8 cellular contexts compared by ENCODE assay signal in genomic region chr20:32091888-32092346, GRCh38. TPM values are rescaled to one million over a fixed set of nuclear protein-coding genes. Genes with fewer than 3 reads are reported as not detected.
DNase-seq lines count a peak whose midpoint lies in the region; ATAC-seq, FAIRE-seq and TF ChIP-seq lines count a peak whose summit lies in the region.

No MANE protein-coding gene starts in this region.

- H3K36me3 Mint-ChIP-seq in activated T-cell treated with anti-CD3 and anti-CD28 coated beads, Interleukin-2, amount 50 U/mL, for 72 hours (ENCODE audit: insufficient read depth in 2 of 2) = no peaks in the 10 kb centered on the region

- H3K27ac ChIP-seq in neutrophil (peak overlapping the region; percentile 68), substantia nigra (ENCODE audit: low read depth, low read length, poor library complexity, severe bottlenecking) (no peak overlapping the region)

- peaks cover 20% of the 10 kb centered on the region for H3K9me3 ChIP-seq in neutrophil

- DNase-seq in ELF-1 (ENCODE audit: low read depth, low spot score) (peak; percentile 92), LNCaP clone FGC (ENCODE audit: low read depth) (no peak), RCC 7860 (ENCODE audit: low spot score) (peak; percentile 46), fibroblast of peridontal ligament (ENCODE audit: extremely low read depth) (peak; percentile 79), substantia nigra (lab: John Stamatoyannopoulos, UW) (peak in 40 of 49 donors; percentile 2 to 75 (median 44))
- DNase-seq in activated T-cell treated with anti-CD3 and anti-CD28 coated beads, Interleukin-2, amount 50 U/mL, for 72 hours = peak; percentile 78 to 79

- H3K4me1 ChIP-seq in neutrophil (ENCODE audit: control insufficient read depth in 1 of 2, insufficient read depth in 1 of 2, low read depth in 1 of 2, low read length in 1 of 2) = peaks cover 4 to 7% of the 10 kb centered on the region in 2 experiments

- TF ChIP-seq CTCF in LNCaP clone FGC (IDR thresholded peaks at IDR 0.05; ENCODE audit: control insufficient read depth, extremely low read depth, insufficient read depth) (peak; percentile 89), neutrophil (IDR thresholded peaks at IDR 0.05) (peak; percentile 90)

- no peak overlapping the region for H3K4me3 Mint-ChIP-seq in activated T-cell treated with anti-CD3 and anti-CD28 coated beads, Interleukin-2, amount 50 U/mL, for 72 hours

- H3K4me1 Mint-ChIP-seq in activated T-cell treated with anti-CD3 and anti-CD28 coated beads, Interleukin-2, amount 50 U/mL, for 72 hours (ENCODE audit: low read depth) = peaks cover 19% of the 10 kb centered on the region

- H3K36me3 ChIP-seq in neutrophil = peaks cover 99% of the 10 kb centered on the region

- no peaks in the 10 kb centered on the region for H3K27me3 ChIP-seq in neutrophil

- H3K27ac Mint-ChIP-seq in activated T-cell treated with anti-CD3 and anti-CD28 coated beads, Interleukin-2, amount 50 U/mL, for 72 hours = no peak overlapping the region

- H3K9me3 Mint-ChIP-seq in activated T-cell treated with anti-CD3 and anti-CD28 coated beads, Interleukin-2, amount 50 U/mL, for 72 hours = no peaks in the 10 kb centered on the region

- H3K4me3 ChIP-seq in LNCaP clone FGC (ENCODE audit: low read depth, low read length) = no peak overlapping the region
- H3K4me3 ChIP-seq in neutrophil (ENCODE audit: low read depth in 1 of 2, low read length in 1 of 2) = peak overlapping the region in 1 of 2 experiments; percentile 1

- no peak for FAIRE-seq in RCC 7860 (lab: Jason Lieb, UNC)

- ATAC-seq in activated T-cell treated with anti-CD3 and anti-CD28 coated beads, Interleukin-2, amount 50 U/mL, for 72 hours (replicated peaks in 1 of 2) = peak; percentile 72 to 80
- ATAC-seq in HG03108 (IDR thresholded peaks at IDR 0.05; ENCODE audit: unreplicated experiment) = no peak

- H3K27me3 Mint-ChIP-seq in activated T-cell treated with anti-CD3 and anti-CD28 coated beads, Interleukin-2, amount 50 U/mL, for 72 hours (ENCODE audit: low read depth) = peaks cover 19% of the 10 kb centered on the region

RNA-seq across cellular contexts. Expression of gene TM9SF4, which starts 17.6 kb away (rescaled TPM):
- 10 to 100 TPM; 42.9 to 56.7 TPM for total RNA-seq in activated T-cell treated with anti-CD3 and anti-CD28 coated beads, Interleukin-2, amount 50 U/mL, for 72 hours

RNA-seq across cellular contexts. Expression of gene HCK, which starts 39.9 kb away (rescaled TPM):
- total RNA-seq in activated T-cell treated with anti-CD3 and anti-CD28 coated beads, Interleukin-2, amount 50 U/mL, for 72 hours = 1 to 10 TPM in 1 of 2 donors, under 1 TPM in 1; 0.50 to 1.1 TPM
